In the genomic region with DNA sequence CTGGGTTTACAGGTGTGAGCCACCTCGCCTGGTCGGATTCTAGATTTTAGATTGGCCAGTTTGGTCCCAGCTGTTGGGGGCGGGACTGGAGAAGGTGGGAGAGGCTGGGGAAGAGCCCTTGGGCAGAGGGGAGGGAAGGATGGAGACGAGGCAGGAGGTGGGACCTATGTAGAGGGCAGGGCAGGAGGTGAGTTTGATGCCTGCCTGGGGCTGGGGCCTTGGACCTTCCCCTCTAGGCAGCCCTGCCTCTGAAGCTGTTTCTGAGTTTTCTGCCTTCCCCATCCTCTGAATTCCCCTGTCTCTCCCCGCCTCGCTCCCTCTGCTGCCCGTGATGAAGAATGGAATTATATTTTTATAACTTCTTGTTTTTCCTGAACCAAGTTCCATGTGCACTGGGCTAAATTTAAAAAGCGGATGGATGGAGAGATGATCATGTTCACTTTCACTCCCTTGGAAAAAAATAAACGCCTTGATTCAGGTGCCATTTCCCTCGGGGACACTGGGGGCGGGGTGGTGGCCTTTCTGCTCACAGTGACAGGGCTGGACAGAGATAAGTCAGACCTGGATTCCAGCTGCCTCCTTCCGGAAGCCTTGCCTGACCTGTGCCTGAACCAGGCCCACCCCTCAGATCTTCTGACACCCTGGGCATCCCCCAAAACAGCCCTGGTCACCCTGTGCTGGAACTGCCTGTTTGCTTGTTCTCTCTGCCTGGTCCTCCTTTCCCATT, we compare ENCODE assay signal across 1 cellular context.
A peak's percentile ranks its signal among the peaks of the same experiment; 100 is the strongest.
TF ChIP-seq lines count a peak whose summit lies in the region.

No MANE protein-coding gene starts in this region.

TF ChIP-seq in HepG2, 621 proteins besides CTCF, POLR2A, EP300 and RAD21 (continued from another document and continues in another):
- TF ChIP-seq, protein P1, sequence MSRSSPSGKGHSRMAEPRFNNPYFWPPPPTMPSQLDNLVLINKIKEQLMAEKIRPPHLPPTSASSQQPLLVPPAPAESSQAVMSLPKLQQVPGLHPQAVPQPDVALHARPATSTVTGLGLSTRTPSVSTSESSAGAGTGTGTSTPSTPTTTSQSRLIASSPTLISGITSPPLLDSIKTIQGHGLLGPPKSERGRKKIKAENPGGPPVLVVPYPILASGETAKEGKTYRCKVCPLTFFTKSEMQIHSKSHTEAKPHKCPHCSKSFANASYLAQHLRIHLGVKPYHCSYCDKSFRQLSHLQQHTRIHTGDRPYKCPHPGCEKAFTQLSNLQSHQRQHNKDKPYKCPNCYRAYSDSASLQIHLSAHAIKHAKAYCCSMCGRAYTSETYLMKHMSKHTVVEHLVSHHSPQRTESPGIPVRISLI (CRISPR knock-in tag; IDR thresholded peaks at IDR 0.05; ENCODE audit: borderline replicate concordance) = peak; percentile 80; the same call in 1 of the 2 replicates
- TF ChIP-seq ZNF431 (CRISPR knock-in tag; IDR thresholded peaks at IDR 0.05; ENCODE audit: borderline replicate concordance, low read depth) (0 out of 2 replicates have a peak, but pooled peaks have one; percentile 21), XRCC5 (optimal IDR thresholded peaks at IDR 0.05; ENCODE audit: low read length) (peak; percentile 30), SRY (CRISPR knock-in tag; IDR thresholded peaks at IDR 0.05) (no peak), TOE1 (CRISPR knock-in tag; IDR thresholded peaks at IDR 0.05) (no peak), ZBTB7B (CRISPR knock-in tag; IDR thresholded peaks at IDR 0.05) (0 out of 2 replicates have a peak, but pooled peaks have one; percentile 17), MYC (CRISPR knock-in tag; IDR thresholded peaks at IDR 0.05; ENCODE audit: borderline replicate concordance) (0 out of 2 replicates have a peak, but pooled peaks have one; percentile 28), ZNF317 (CRISPR knock-in tag; IDR thresholded peaks at IDR 0.05) (no peak), ZNF619 (CRISPR knock-in tag; IDR thresholded peaks at IDR 0.05) (no peak), FOXO1 (CRISPR knock-in tag; IDR thresholded peaks at IDR 0.05) (0 out of 2 replicates have a peak, but pooled peaks have one; percentile 8), RXRA (CRISPR knock-in tag; IDR thresholded peaks at IDR 0.05) (no peak), ZSCAN21 (CRISPR knock-in tag; IDR thresholded peaks at IDR 0.05; ENCODE audit: borderline replicate concordance) (0 out of 2 replicates have a peak, but pooled peaks have one; percentile 17), ADNP (CRISPR knock-in tag; IDR thresholded peaks at IDR 0.05) (peak; percentile 37; the same call in 1 of the 2 replicates), KMT2A (CRISPR knock-in tag; IDR thresholded peaks at IDR 0.05) (peak; percentile 50; the same call in 1 of the 2 replicates), TEAD3 (CRISPR knock-in tag; optimal IDR thresholded peaks at IDR 0.05; ENCODE audit: borderline replicate concordance) (peak; percentile 11), ZKSCAN5 (CRISPR knock-in tag; IDR thresholded peaks at IDR 0.05) (peak; percentile 78), ZNF460 (CRISPR knock-in tag; IDR thresholded peaks at IDR 0.05; ENCODE audit: borderline replicate concordance) (peak; percentile 52), KDM6A (CRISPR knock-in tag; IDR thresholded peaks at IDR 0.05; ENCODE audit: low read depth) (no peak), ZNF296 (CRISPR knock-in tag; conservative IDR thresholded peaks at IDR 0.05) (0 out of 2 replicates have a peak, but pooled peaks have one; percentile 29), NR2F6 (IDR thresholded peaks at IDR 0.05) (no peak; the same call in 1 of the 2 replicates), NR2F6 (CRISPR knock-in tag; IDR thresholded peaks at IDR 0.05) (peak; percentile 21; the same call in 1 of the 2 replicates), SALL1 (CRISPR knock-in tag; IDR thresholded peaks at IDR 0.05) (0 out of 2 replicates have a peak, but pooled peaks have one; percentile 20)
- TF ChIP-seq, protein P2, sequence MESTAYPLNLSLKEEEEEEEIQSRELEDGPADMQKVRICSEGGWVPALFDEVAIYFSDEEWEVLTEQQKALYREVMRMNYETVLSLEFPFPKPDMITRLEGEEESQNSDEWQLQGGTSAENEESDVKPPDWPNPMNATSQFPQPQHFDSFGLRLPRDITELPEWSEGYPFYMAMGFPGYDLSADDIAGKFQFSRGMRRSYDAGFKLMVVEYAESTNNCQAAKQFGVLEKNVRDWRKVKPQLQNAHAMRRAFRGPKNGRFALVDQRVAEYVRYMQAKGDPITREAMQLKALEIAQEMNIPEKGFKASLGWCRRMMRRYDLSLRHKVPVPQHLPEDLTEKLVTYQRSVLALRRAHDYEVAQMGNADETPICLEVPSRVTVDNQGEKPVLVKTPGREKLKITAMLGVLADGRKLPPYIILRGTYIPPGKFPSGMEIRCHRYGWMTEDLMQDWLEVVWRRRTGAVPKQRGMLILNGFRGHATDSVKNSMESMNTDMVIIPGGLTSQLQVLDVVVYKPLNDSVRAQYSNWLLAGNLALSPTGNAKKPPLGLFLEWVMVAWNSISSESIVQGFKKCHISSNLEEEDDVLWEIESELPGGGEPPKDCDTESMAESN (CRISPR knock-in tag; conservative IDR thresholded peaks at IDR 0.05) = 0 out of 2 replicates have a peak, but pooled peaks have one; percentile 8
- TF ChIP-seq, protein P3, sequence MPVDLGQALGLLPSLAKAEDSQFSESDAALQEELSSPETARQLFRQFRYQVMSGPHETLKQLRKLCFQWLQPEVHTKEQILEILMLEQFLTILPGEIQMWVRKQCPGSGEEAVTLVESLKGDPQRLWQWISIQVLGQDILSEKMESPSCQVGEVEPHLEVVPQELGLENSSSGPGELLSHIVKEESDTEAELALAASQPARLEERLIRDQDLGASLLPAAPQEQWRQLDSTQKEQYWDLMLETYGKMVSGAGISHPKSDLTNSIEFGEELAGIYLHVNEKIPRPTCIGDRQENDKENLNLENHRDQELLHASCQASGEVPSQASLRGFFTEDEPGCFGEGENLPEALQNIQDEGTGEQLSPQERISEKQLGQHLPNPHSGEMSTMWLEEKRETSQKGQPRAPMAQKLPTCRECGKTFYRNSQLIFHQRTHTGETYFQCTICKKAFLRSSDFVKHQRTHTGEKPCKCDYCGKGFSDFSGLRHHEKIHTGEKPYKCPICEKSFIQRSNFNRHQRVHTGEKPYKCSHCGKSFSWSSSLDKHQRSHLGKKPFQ (CRISPR knock-in tag; IDR thresholded peaks at IDR 0.05; ENCODE audit: insufficient replicate concordance) = no peak
- TF ChIP-seq, protein P4, sequence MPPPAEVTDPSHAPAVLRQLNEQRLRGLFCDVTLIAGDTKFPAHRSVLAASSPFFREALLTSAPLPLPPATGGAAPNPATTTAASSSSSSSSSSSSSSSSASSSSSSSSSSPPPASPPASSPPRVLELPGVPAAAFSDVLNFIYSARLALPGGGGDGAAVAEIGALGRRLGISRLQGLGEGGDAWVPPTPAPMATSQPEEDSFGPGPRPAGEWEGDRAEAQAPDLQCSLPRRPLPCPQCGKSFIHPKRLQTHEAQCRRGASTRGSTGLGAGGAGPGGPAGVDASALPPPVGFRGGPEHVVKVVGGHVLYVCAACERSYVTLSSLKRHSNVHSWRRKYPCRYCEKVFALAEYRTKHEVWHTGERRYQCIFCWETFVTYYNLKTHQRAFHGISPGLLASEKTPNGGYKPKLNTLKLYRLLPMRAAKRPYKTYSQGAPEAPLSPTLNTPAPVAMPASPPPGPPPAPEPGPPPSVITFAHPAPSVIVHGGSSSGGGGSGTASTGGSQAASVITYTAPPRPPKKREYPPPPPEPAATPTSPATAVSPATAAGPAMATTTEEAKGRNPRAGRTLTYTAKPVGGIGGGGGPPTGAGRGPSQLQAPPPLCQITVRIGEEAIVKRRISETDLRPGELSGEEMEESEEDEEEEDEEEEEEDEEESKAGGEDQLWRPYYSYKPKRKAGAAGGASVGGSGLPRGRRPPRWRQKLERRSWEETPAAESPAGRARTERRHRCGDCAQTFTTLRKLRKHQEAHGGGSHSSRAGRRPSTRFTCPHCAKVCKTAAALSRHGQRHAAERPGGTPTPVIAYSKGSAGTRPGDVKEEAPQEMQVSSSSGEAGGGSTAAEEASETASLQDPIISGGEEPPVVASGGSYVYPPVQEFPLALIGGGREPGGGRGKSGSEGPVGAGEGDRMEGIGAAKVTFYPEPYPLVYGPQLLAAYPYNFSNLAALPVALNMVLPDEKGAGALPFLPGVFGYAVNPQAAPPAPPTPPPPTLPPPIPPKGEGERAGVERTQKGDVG (CRISPR knock-in tag; IDR thresholded peaks at IDR 0.05; ENCODE audit: borderline replicate concordance) = peak; percentile 40; the same call in 1 of the 2 replicates
- TF ChIP-seq, protein P5, sequence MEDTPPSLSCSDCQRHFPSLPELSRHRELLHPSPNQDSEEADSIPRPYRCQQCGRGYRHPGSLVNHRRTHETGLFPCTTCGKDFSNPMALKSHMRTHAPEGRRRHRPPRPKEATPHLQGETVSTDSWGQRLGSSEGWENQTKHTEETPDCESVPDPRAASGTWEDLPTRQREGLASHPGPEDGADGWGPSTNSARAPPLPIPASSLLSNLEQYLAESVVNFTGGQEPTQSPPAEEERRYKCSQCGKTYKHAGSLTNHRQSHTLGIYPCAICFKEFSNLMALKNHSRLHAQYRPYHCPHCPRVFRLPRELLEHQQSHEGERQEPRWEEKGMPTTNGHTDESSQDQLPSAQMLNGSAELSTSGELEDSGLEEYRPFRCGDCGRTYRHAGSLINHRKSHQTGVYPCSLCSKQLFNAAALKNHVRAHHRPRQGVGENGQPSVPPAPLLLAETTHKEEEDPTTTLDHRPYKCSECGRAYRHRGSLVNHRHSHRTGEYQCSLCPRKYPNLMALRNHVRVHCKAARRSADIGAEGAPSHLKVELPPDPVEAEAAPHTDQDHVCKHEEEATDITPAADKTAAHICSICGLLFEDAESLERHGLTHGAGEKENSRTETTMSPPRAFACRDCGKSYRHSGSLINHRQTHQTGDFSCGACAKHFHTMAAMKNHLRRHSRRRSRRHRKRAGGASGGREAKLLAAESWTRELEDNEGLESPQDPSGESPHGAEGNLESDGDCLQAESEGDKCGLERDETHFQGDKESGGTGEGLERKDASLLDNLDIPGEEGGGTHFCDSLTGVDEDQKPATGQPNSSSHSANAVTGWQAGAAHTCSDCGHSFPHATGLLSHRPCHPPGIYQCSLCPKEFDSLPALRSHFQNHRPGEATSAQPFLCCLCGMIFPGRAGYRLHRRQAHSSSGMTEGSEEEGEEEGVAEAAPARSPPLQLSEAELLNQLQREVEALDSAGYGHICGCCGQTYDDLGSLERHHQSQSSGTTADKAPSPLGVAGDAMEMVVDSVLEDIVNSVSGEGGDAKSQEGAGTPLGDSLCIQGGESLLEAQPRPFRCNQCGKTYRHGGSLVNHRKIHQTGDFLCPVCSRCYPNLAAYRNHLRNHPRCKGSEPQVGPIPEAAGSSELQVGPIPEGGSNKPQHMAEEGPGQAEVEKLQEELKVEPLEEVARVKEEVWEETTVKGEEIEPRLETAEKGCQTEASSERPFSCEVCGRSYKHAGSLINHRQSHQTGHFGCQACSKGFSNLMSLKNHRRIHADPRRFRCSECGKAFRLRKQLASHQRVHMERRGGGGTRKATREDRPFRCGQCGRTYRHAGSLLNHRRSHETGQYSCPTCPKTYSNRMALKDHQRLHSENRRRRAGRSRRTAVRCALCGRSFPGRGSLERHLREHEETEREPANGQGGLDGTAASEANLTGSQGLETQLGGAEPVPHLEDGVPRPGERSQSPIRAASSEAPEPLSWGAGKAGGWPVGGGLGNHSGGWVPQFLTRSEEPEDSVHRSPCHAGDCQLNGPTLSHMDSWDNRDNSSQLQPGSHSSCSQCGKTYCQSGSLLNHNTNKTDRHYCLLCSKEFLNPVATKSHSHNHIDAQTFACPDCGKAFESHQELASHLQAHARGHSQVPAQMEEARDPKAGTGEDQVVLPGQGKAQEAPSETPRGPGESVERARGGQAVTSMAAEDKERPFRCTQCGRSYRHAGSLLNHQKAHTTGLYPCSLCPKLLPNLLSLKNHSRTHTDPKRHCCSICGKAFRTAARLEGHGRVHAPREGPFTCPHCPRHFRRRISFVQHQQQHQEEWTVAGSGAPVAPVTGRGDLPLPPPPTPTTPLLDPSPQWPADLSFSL (CRISPR knock-in tag; IDR thresholded peaks at IDR 0.05) = no peak
- TF ChIP-seq, protein P6, sequence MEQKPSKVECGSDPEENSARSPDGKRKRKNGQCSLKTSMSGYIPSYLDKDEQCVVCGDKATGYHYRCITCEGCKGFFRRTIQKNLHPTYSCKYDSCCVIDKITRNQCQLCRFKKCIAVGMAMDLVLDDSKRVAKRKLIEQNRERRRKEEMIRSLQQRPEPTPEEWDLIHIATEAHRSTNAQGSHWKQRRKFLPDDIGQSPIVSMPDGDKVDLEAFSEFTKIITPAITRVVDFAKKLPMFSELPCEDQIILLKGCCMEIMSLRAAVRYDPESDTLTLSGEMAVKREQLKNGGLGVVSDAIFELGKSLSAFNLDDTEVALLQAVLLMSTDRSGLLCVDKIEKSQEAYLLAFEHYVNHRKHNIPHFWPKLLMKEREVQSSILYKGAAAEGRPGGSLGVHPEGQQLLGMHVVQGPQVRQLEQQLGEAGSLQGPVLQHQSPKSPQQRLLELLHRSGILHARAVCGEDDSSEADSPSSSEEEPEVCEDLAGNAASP (CRISPR knock-in tag; IDR thresholded peaks at IDR 0.05; ENCODE audit: borderline replicate concordance) = 0 out of 2 replicates have a peak, but pooled peaks have one; percentile 8
- TF ChIP-seq, protein P7, sequence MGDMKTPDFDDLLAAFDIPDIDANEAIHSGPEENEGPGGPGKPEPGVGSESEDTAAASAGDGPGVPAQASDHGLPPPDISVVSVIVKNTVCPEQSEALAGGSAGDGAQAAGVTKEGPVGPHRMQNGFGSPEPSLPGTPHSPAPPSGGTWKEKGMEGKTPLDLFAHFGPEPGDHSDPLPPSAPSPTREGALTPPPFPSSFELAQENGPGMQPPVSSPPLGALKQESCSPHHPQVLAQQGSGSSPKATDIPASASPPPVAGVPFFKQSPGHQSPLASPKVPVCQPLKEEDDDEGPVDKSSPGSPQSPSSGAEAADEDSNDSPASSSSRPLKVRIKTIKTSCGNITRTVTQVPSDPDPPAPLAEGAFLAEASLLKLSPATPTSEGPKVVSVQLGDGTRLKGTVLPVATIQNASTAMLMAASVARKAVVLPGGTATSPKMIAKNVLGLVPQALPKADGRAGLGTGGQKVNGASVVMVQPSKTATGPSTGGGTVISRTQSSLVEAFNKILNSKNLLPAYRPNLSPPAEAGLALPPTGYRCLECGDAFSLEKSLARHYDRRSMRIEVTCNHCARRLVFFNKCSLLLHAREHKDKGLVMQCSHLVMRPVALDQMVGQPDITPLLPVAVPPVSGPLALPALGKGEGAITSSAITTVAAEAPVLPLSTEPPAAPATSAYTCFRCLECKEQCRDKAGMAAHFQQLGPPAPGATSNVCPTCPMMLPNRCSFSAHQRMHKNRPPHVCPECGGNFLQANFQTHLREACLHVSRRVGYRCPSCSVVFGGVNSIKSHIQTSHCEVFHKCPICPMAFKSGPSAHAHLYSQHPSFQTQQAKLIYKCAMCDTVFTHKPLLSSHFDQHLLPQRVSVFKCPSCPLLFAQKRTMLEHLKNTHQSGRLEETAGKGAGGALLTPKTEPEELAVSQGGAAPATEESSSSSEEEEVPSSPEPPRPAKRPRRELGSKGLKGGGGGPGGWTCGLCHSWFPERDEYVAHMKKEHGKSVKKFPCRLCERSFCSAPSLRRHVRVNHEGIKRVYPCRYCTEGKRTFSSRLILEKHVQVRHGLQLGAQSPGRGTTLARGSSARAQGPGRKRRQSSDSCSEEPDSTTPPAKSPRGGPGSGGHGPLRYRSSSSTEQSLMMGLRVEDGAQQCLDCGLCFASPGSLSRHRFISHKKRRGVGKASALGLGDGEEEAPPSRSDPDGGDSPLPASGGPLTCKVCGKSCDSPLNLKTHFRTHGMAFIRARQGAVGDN (CRISPR knock-in tag; IDR thresholded peaks at IDR 0.05) = peak; percentile 21; the same call in 1 of the 2 replicates
